ENCODE assay signal across 1 cellular context in genomic region chr12:2053675-2054070, GRCh38.
TF ChIP-seq lines count a peak whose summit lies in the region.

No MANE protein-coding gene starts in this region.

TF ChIP-seq in SK-N-SH, 30 proteins besides CTCF, POLR2A, EP300 and RAD21 (continued from another document):
- TF ChIP-seq GATA2 (CRISPR knock-in tag; IDR thresholded peaks at IDR 0.05), result no peak
- no peak for TF ChIP-seq TCF12 (IDR thresholded peaks at IDR 0.05)
- TF ChIP-seq TEAD4 (IDR thresholded peaks at IDR 0.05; ENCODE audit: borderline replicate concordance, insufficient read depth), result no peak
- TF ChIP-seq GABPA (IDR thresholded peaks at IDR 0.05; ENCODE audit: low read depth), result no peak
- TF ChIP-seq NRF1 (IDR thresholded peaks at IDR 0.05; ENCODE audit: low read depth, low read length), result no peak
- no peak for TF ChIP-seq EZH2phosphoT487 (IDR thresholded peaks at IDR 0.05; ENCODE audit: borderline replicate concordance, low read depth)
- no peak for TF ChIP-seq JUND (IDR thresholded peaks at IDR 0.05)
- no peak for TF ChIP-seq CHD2 (IDR thresholded peaks at IDR 0.05; ENCODE audit: low read length, partially characterized antibody)
